Comparison of ENCODE assay signal across 8 cellular contexts in the genomic region with DNA sequence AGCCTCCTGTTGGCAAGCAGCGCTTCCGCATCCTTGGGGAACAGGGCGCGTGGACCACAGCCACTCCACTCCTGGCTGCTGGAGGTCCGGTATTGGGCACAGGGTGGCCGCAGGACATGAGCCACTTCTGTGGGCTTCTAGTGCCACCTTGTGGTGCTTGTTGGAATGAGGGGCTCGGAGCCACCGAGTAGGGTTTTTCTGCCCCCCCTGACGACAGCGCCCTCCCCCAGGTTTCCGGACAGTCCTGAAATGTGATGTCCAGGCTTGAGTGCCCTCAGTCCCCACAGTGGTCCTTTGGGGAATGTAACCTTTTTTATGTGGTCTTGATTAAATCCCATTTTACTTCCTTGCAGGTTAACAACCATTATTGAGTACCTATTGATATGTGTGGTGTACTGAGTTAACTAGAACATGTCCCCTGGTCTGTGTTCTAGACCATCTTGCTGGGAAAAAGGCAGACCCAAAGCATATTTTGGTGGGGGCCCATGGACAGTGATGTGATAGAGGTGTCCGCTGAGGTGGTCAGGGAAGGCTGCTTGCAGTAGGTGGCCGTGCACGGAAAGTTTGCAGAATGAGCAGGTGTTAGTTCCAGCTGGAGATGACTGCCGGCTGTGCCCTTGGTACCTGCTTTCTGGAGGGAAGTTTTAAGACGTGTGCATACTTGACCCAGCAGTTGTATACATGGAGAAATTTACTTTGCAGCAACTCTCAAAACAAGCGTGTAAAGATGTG.
A peak's percentile ranks its signal among the peaks of the same experiment; 100 is the strongest.
DNase-seq lines count a peak whose midpoint lies in the region; ATAC-seq lines count a peak whose summit lies in the region.

No MANE protein-coding gene starts in this region.

- H2AFZ ChIP-seq in Karpas-422 (ENCODE audit: low read length), result no peak overlapping the region

- no peak overlapping the region for H3K9ac ChIP-seq in Karpas-422 (ENCODE audit: low read length)

- no peak overlapping the region for H3K27ac ChIP-seq in Karpas-422 (ENCODE audit: low read length)

- H4K20me1 ChIP-seq in Karpas-422 (ENCODE audit: insufficient read depth, low read depth, low read length), result 0 out of 2 replicates have a peak, but pooled peaks cover 3% of the 10 kb centered on the region

- no peak overlapping the region for H3K4me2 ChIP-seq in Karpas-422 (ENCODE audit: low read depth, low read length, poor library complexity, severe bottlenecking)

- no peak for ATAC-seq in GM19467 (IDR thresholded peaks at IDR 0.05; ENCODE audit: unreplicated experiment)
- no peak for ATAC-seq in GM18858 (IDR thresholded peaks at IDR 0.05; ENCODE audit: unreplicated experiment)

- H3K9me2 ChIP-seq in Karpas-422 (replicated peaks; ENCODE audit: insufficient read depth, low read length), result no peaks in the 10 kb centered on the region

- no peak overlapping the region for H3K4me3 ChIP-seq in Karpas-422 (ENCODE audit: low read length)

- H3K9me3 ChIP-seq in Karpas-422 (ENCODE audit: low read length), result no peaks in the 10 kb centered on the region

- H3K4me1 ChIP-seq in Karpas-422 (ENCODE audit: low read length), result no peaks in the 10 kb centered on the region; the same call in 1 of the 2 replicates

- peaks cover 3% of the 10 kb centered on the region for H3K36me3 ChIP-seq in Karpas-422 (ENCODE audit: insufficient read depth, low read length)

- no peaks in the 10 kb centered on the region for H3K27me3 ChIP-seq in Karpas-422 (ENCODE audit: low read length)

- DNase-seq in Daoy (ENCODE audit: low read depth) (peak; percentile 63), Karpas-422 (peak; percentile 71), ecto neural progenitor cell (ENCODE audit: low spot score) (peak; percentile 79), medulla oblongata (ENCODE audit: extremely low spot score) (peak; percentile 46), superior temporal gyrus (ENCODE audit: extremely low spot score) (peak; percentile 75)
- DNase-seq in activated CD4-positive, alpha-beta T cell treated with anti-CD3 and anti-CD28 coated beads for 48 hours, result peak; percentile 63

- no peaks in the 10 kb centered on the region for H3K79me2 ChIP-seq in Karpas-422 (ENCODE audit: low read length)
